20 cellular contexts compared by ENCODE assay signal in genomic region chr4:39712819-39713607, GRCh38. TPM values are rescaled to one million over a fixed set of nuclear protein-coding genes. Genes with fewer than 3 reads are reported as not detected.
DNase-seq lines count a peak whose midpoint lies in the region; FAIRE-seq and TF ChIP-seq lines count a peak whose summit lies in the region.
"Had no signal": no experiment of that assay in that cellular context is flagged by ENCODE, and none has a peak within 500 bp of the region (broad histone marks: within the 10 kb centered on the region; RNA-seq: fewer than 3 reads in every experiment).

No MANE protein-coding gene starts in this region.

- DNase-seq in BE2C = peak; percentile 61
- DNase-seq in GM23248 = no peak
- no peak for DNase-seq in adipocyte (ENCODE audit: low read depth)
- DNase-seq in mesenchymal stem cell = no peak
- DNase-seq in GM19239 (ENCODE audit: insufficient read length, low spot score) = no peak
- no peak for DNase-seq in activated CD4-positive, alpha-beta memory T cell treated with anti-CD3 and anti-CD28 coated beads, Interleukin-2, amount 10 ng/mL, durations not matched to agents 7 days and 5 days
- no peak for DNase-seq in NCI-H774 (lab: John Stamatoyannopoulos, UW)
- DNase-seq in H54 (ENCODE audit: insufficient read length, low spot score) = no peak
- DNase-seq: activated CD4-positive, alpha-beta T cell treated with anti-CD3 and anti-CD28 coated beads, Interleukin-2, amount 50 U/mL, for 4 hours; activated gamma-delta T cell treated with Interleukin-2 at 50 U/mL for 16 hours; GF-D8; heart right ventricle; left colon; NCI-H1105; NCI-H2081 treated with DMSO at 0.1 percent for 48 hours; PC-9; stimulated activated CD4-positive, alpha-beta T cell treated with anti-CD3 and anti-CD28 coated beads, Interleukin-1b, Interleukin-23, amount 100 ng/mL, for 48 hours; substantia nigra had no signal

- no peak overlapping the region for H4K8ac ChIP-seq in mesenchymal stem cell (ENCODE audit: low read length)

- CTCF ChIA-PET in activated CD4-positive, alpha-beta memory T cell treated with anti-CD3 and anti-CD28 coated beads, Interleukin-2, amount 10 ng/mL, durations not matched to agents 7 days and 5 days (lab: Charles Lee) = no interaction called here

- peak overlapping the region; percentile 51 for H3K9ac ChIP-seq in GM23248
- peak overlapping the region; percentile 58 for H3K9ac ChIP-seq in adipocyte (ENCODE audit: low read length)
- H3K9ac ChIP-seq in mesenchymal stem cell (ENCODE audit: low read length) = peak overlapping the region; percentile 66

- H3K36me3 ChIP-seq in BE2C (peaks cover 15% of the 10 kb centered on the region), GM23248 (ENCODE audit: low read depth) (peaks cover 3% of the 10 kb centered on the region; the same call in 1 of the 2 replicates), adipocyte (ENCODE audit: control insufficient read depth, insufficient read depth, low read length, severe bottlenecking) (peaks cover 1% of the 10 kb centered on the region), mesenchymal stem cell (ENCODE audit: control insufficient read depth in 1 of 2, insufficient read depth in 2 of 2, low read depth in 1 of 2, low read length in 2 of 2) (peaks cover 0 to 13% of the 10 kb centered on the region in 2 experiments)

- peak overlapping the region; percentile 57 for H3K27ac ChIP-seq in GM23248
- H3K27ac ChIP-seq in mesenchymal stem cell (ENCODE audit: low read length, poor library complexity, severe bottlenecking) = no peak overlapping the region
- H3K27ac ChIP-seq: PC-9 had no signal

- H3K9me3 Mint-ChIP-seq in activated CD4-positive, alpha-beta memory T cell treated with anti-CD3 and anti-CD28 coated beads, Interleukin-2, amount 10 ng/mL, durations not matched to agents 7 days and 5 days = no peaks in the 10 kb centered on the region

- H3K4me1 ChIP-seq in BE2C = peaks cover 6% of the 10 kb centered on the region
- H3K4me1 ChIP-seq in GM23248 (ENCODE audit: insufficient read depth) = peaks cover 23% of the 10 kb centered on the region
- peaks cover 34% of the 10 kb centered on the region for H3K4me1 ChIP-seq in adipocyte (ENCODE audit: control insufficient read depth, insufficient read depth, low read length)
- H3K4me1 ChIP-seq in mesenchymal stem cell (ENCODE audit: control insufficient read depth, insufficient read depth, low read depth, low read length) = peaks cover 9% of the 10 kb centered on the region

- H3K4me2 ChIP-seq in GM23248 (ENCODE audit: unreplicated experiment) = no peak overlapping the region
- H3K4me2 ChIP-seq in mesenchymal stem cell (ENCODE audit: low read length, poor library complexity, severe bottlenecking) = no peak overlapping the region
- H3K4me2 ChIP-seq: PC-9 had no signal

- H4K20me1 ChIP-seq in GM23248 (ENCODE audit: insufficient read depth) = peaks cover 9% of the 10 kb centered on the region; the same call in 1 of the 2 replicates

- POLR2A ChIA-PET in activated CD4-positive, alpha-beta memory T cell treated with anti-CD3 and anti-CD28 coated beads, Interleukin-2, amount 10 ng/mL, durations not matched to agents 7 days and 5 days (lab: Charles Lee) = interaction anchor here (1.9 kb wide), 1 partner anchor 15 kb away, joined by 6 read pairs; the partner anchor contains the start of gene UBE2K

- in situ Hi-C loops in GM23248 (cut with MboI) = no loop called here

- H3K27me3 Mint-ChIP-seq in activated CD4-positive, alpha-beta memory T cell treated with anti-CD3 and anti-CD28 coated beads, Interleukin-2, amount 10 ng/mL, durations not matched to agents 7 days and 5 days = no peaks in the 10 kb centered on the region

- H2AFZ ChIP-seq in GM23248 (no peak overlapping the region), mesenchymal stem cell (ENCODE audit: low read depth, low read length) (no peak overlapping the region)
- H2AFZ ChIP-seq: PC-9 had no signal

- H3K4me3 ChIP-seq in BE2C (ENCODE audit: low read depth, low read length) (no peak overlapping the region), GM23248 (no peak overlapping the region), adipocyte (ENCODE audit: low read length) (peak overlapping the region; percentile 62), mesenchymal stem cell (ENCODE audit: insufficient read depth in 1 of 2, low read depth in 1 of 2, low read length in 2 of 2) (peak overlapping the region in 1 of 2 experiments; percentile 27)
- H3K4me3 ChIP-seq: heart right ventricle, PC-9 had no signal

- H3K36me3 Mint-ChIP-seq in activated CD4-positive, alpha-beta memory T cell treated with anti-CD3 and anti-CD28 coated beads, Interleukin-2, amount 10 ng/mL, durations not matched to agents 7 days and 5 days (ENCODE audit: low read depth) = peaks cover 27% of the 10 kb centered on the region

- no peak overlapping the region for H3K18ac ChIP-seq in mesenchymal stem cell (ENCODE audit: low read depth in 1 of 2, low read length in 2 of 2)

- no peak for FAIRE-seq in GM19239 (lab: Jason Lieb, UNC)
- FAIRE-seq in H54 (lab: Jason Lieb, UNC) = no peak
- FAIRE-seq: endometrium, urothelium cell line had no signal

- H2BK120ac ChIP-seq in mesenchymal stem cell (ENCODE audit: low read depth, low read length) = no peak overlapping the region

- H3K27ac Mint-ChIP-seq in activated CD4-positive, alpha-beta memory T cell treated with anti-CD3 and anti-CD28 coated beads, Interleukin-2, amount 10 ng/mL, durations not matched to agents 7 days and 5 days = no peak overlapping the region

- H3F3A ChIP-seq in GM23248 (ENCODE audit: insufficient read depth) = peaks cover 16% of the 10 kb centered on the region; the same call in 1 of the 2 replicates

- H2AK5ac ChIP-seq in mesenchymal stem cell (ENCODE audit: low read length, severe bottlenecking) = no peak overlapping the region

- H2BK12ac ChIP-seq in mesenchymal stem cell (ENCODE audit: low read length in 2 of 2) = no peak overlapping the region

- no peak overlapping the region for H3K14ac ChIP-seq in mesenchymal stem cell (ENCODE audit: low read length in 2 of 2)

- H3K27me3 ChIP-seq in BE2C (no peaks in the 10 kb centered on the region), GM23248 (replicated peaks; ENCODE audit: insufficient read depth) (no peaks in the 10 kb centered on the region), adipocyte (replicated peaks; ENCODE audit: control insufficient read depth, insufficient read depth, low read length) (no peaks in the 10 kb centered on the region), mesenchymal stem cell (ENCODE audit: control insufficient read depth in 1 of 2, insufficient read depth in 1 of 2, low read length in 2 of 2) (no peaks in the 10 kb centered on the region)
- H3K27me3 ChIP-seq: heart right ventricle had no signal

- no peak overlapping the region for H4K91ac ChIP-seq in mesenchymal stem cell (ENCODE audit: low read length)

- H3K4ac ChIP-seq in mesenchymal stem cell (ENCODE audit: low read depth in 1 of 2, low read length in 2 of 2) = no peak overlapping the region

- H2BK5ac ChIP-seq in mesenchymal stem cell (ENCODE audit: low read depth, low read length, poor library complexity, severe bottlenecking) = no peak overlapping the region

- no peaks in the 10 kb centered on the region for H3K79me1 ChIP-seq in mesenchymal stem cell (replicated peaks; ENCODE audit: low read length, poor library complexity, severe bottlenecking)

- no peak overlapping the region for H2BK15ac ChIP-seq in mesenchymal stem cell (ENCODE audit: low read depth, poor library complexity, severe bottlenecking)

- H3K23ac ChIP-seq in mesenchymal stem cell (ENCODE audit: low read length in 2 of 2) = no peak overlapping the region

- 95 to 98% methylated on average over 17 of the region's 17 CpGs for WGBS in GM23248 (ENCODE audit: low coverage in 1 of 2, low lambda C conversion rate in 2 of 2, missing lambda C conversion rate in 2 of 2), 2 experiments
- WGBS in mesenchymal stem cell = 97% methylated on average over 15 of the region's 17 CpGs

- peaks cover 53% of the 10 kb centered on the region for H3K4me1 Mint-ChIP-seq in activated CD4-positive, alpha-beta memory T cell treated with anti-CD3 and anti-CD28 coated beads, Interleukin-2, amount 10 ng/mL, durations not matched to agents 7 days and 5 days

- no peaks in the 10 kb centered on the region for H3K9me2 ChIP-seq in GM23248 (ENCODE audit: insufficient read depth)

- TF ChIP-seq CTCF in BE2C (IDR thresholded peaks at IDR 0.05; ENCODE audit: low read depth, low read length) = no peak

- H3K4me3 Mint-ChIP-seq in activated CD4-positive, alpha-beta memory T cell treated with anti-CD3 and anti-CD28 coated beads, Interleukin-2, amount 10 ng/mL, durations not matched to agents 7 days and 5 days = no peak overlapping the region

- no peak for TF ChIP-seq POLR2A in H54 (IDR thresholded peaks at IDR 0.05; ENCODE audit: low read depth, low read length)

- peaks cover 99% of the 10 kb centered on the region for H3K79me2 ChIP-seq in GM23248 (ENCODE audit: insufficient read depth)

- H3K9me3 ChIP-seq in BE2C (no peaks in the 10 kb centered on the region; the same call in 1 of the 2 replicates), GM23248 (ENCODE audit: low read depth) (no peaks in the 10 kb centered on the region), adipocyte (ENCODE audit: control insufficient read depth, low read length) (no peaks in the 10 kb centered on the region), mesenchymal stem cell (ENCODE audit: control insufficient read depth, low read length) (no peaks in the 10 kb centered on the region)
- H3K9me3 ChIP-seq: heart right ventricle had no signal

RNA-seq across cellular contexts. Expression of gene UBE2K, which starts 15.1 kb away (rescaled TPM):
- polyA plus RNA-seq in BE2C (2012; ENCODE audit: insufficient read depth, insufficient read length, low read depth) = 119 TPM
- 22.3 and 26.7 TPM in 2 replicates for total RNA-seq in GM23248 (2014; rRNA removed; shearing (Covaris generic))
- 127 and 133 TPM in 2 replicates for polyA plus RNA-seq in GM23248 (2016; fragmentation: Nextera tagmentation; extraction: Ambion mirVana)
- polyA plus RNA-seq in mesenchymal stem cell (2013, experiment 1 of 2) = 111 TPM
- 111 TPM for polyA plus RNA-seq in mesenchymal stem cell (2013, experiment 2 of 2)
- total RNA-seq in activated CD4-positive, alpha-beta memory T cell treated with anti-CD3 and anti-CD28 coated beads, Interleukin-2, amount 10 ng/mL, durations not matched to agents 7 days and 5 days = 10 to 100 TPM; 82.3 to 86.5 TPM
